Comparison of ENCODE assay signal across 11 cellular contexts in the genomic region with DNA sequence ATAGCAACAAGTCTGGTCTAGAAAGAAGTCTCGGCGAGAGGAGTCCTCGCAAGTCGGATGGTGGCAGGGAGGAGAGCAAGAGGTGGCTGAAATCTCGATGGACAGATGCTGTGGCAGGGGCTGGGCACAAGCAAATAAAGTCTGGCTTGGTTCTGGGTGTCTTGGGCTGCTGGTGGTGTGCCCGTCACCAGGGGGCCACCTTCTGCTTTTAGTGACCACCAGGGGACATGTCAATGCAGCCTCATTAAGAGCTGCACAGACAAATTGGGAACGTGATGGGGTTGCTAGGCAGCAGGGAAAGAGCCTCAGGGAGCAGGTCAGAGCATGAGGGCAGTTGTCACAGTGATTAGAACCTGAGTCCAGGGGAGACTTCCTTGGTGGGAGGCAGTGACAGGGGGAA. TPM values are rescaled to one million over a fixed set of nuclear protein-coding genes. Genes with fewer than 3 reads are reported as not detected.
DNase-seq lines count a peak whose midpoint lies in the region; ATAC-seq, FAIRE-seq and TF ChIP-seq lines count a peak whose summit lies in the region.
"Had no signal": no experiment of that assay in that cellular context is flagged by ENCODE, and none has a peak within 500 bp of the region (broad histone marks: within the 10 kb centered on the region; RNA-seq: fewer than 3 reads in every experiment).

No MANE protein-coding gene starts in this region.

- H3K79me1 ChIP-seq in H1 (ENCODE audit: low read depth, low read length), result no peaks in the 10 kb centered on the region

- H2AFZ ChIP-seq in H1 (ENCODE audit: low read length), result no peak overlapping the region

- no peak overlapping the region for H3K4me2 ChIP-seq in H1 (ENCODE audit: insufficient read depth in 1 of 2, low read depth in 2 of 2, low read length in 2 of 2)

- no peak for TF ChIP-seq EP300 in H1 (IDR thresholded peaks at IDR 0.05; ENCODE audit: borderline replicate concordance in 1 of 2, low read depth in 2 of 2, low read length in 2 of 2)
- TF ChIP-seq EP300 in transverse colon (IDR thresholded peaks at IDR 0.05; ENCODE audit: low read depth), result no peak

- H4K20me1 ChIP-seq in H1 (replicated peaks in 1 of 2; ENCODE audit: control insufficient read depth in 1 of 2, insufficient read depth in 2 of 2, low read length in 2 of 2), result no peaks in the 10 kb centered on the region

- H2BK5ac ChIP-seq in H1 (ENCODE audit: low read depth, low read length), result no peak overlapping the region

- ATAC-seq in HG02870 (IDR thresholded peaks at IDR 0.05; ENCODE audit: unreplicated experiment), result no peak

- H3K79me2 ChIP-seq in H1 (ENCODE audit: control insufficient read depth in 1 of 2, insufficient read depth in 2 of 2, low read length in 2 of 2), result no peaks in the 10 kb centered on the region

- in situ Hi-C loops in transverse colon (cut with MboI; ENCODE audit: low pct_ligation_motif_present in 1 of 4, low pct_unique_long_range_greater_than_20kb in 1 of 4, low sequenced_read_pairs in 3 of 4), result loop anchor here in 1 of 4 donors (5.0 kb wide), 1 partner anchor 197 kb away; no protein-coding TSS in a partner anchor

- no peak overlapping the region for H2BK12ac ChIP-seq in H1 (ENCODE audit: low read depth, low read length)

- FAIRE-seq in H1 (lab: Jason Lieb, UNC), result no peak

- H3K4ac ChIP-seq in H1 (replicated peaks; ENCODE audit: insufficient read length, low read depth, low read length), result no peak overlapping the region

- peaks cover 0 to 9% (median 4%) of the 10 kb centered on the region in 4 experiments; a peak in 5 of 7 replicates for H3K4me1 ChIP-seq in H1 (replicated peaks in 1 of 4; ENCODE audit: control insufficient read depth in 3 of 4, insufficient read depth in 4 of 4, low read length in 3 of 4)
- H3K4me1 ChIP-seq in transverse colon, result peaks cover 0 to 4% (median 0%) of the 10 kb centered on the region in 4 donors

- no peak overlapping the region for H3K56ac ChIP-seq in H1 (replicated peaks; ENCODE audit: insufficient read length, low read depth, low read length)

- H2BK120ac ChIP-seq in H1 (replicated peaks; ENCODE audit: low read depth, low read length), result no peak overlapping the region

- CTCF ChIA-PET in H1 (lab: Charles Lee; ENCODE audit: partially characterized antibody), result interaction anchor here (0.7 to 27.4 kb wide), 15 partner anchors 10 to 272 kb away, joined by 3 to 719 read pairs (median 9); a partner anchor contains a TSS

- H4K5ac ChIP-seq in H1 (ENCODE audit: insufficient read length, low read depth, low read length), result no peak overlapping the region

- intact Hi-C loops in transverse colon (cut with DNase I; ENCODE audit: low total_unique reads), result no loop called here

- H3K23me2 ChIP-seq in H1 (ENCODE audit: low read depth, low read length), result no peaks in the 10 kb centered on the region

- TF ChIP-seq POLR2A in H1 (IDR thresholded peaks at IDR 0.05; ENCODE audit: control extremely low read depth in 1 of 2, low read depth in 2 of 2, low read length in 2 of 2), result no peak
- TF ChIP-seq POLR2A in transverse colon (IDR thresholded peaks at IDR 0.05), result no peak

- H3K27me3 ChIP-seq in H1 (replicated peaks in 1 of 4; ENCODE audit: control insufficient read depth in 3 of 4, extremely low read depth in 1 of 4, insufficient read depth in 3 of 4, low read length in 3 of 4), result no peaks in the 10 kb centered on the region; a peak in 2 of 7 replicates
- H3K27me3 ChIP-seq in transverse colon, result no peaks in the 10 kb centered on the region

- 82% methylated on average over 7 of the region's 7 CpGs; no CpG with 5 or more reads in 1 of the 2 experiments for WGBS in H1 (ENCODE audit: extremely low coverage in 1 of 2, insufficient coverage in 1 of 2, insufficient read length in 1 of 2, insufficient replicate concordance in 2 of 2, low coverage in 1 of 2, low lambda C conversion rate in 2 of 2, missing lambda C conversion rate in 1 of 2), 2 experiments
- 66% methylated on average over 7 of the region's 7 CpGs; no CpG with 5 or more reads in 1 of the 2 donors for WGBS in transverse colon (ENCODE audit: low coverage in 1 of 2), 2 donors

- H3K23ac ChIP-seq in H1 (ENCODE audit: insufficient read length), result no peak overlapping the region

- no peak overlapping the region for H2AK5ac ChIP-seq in H1 (ENCODE audit: low read depth, low read length)

- H3K4me3 ChIP-seq in H1 (ENCODE audit: extremely low read depth in 1 of 4, insufficient read depth in 2 of 4, low read depth in 3 of 4, low read length in 4 of 4) (no peak overlapping the region), transverse colon (no peak overlapping the region)

- H2BK20ac ChIP-seq in H1 (ENCODE audit: low read length), result no peak overlapping the region

- no peak overlapping the region for H3K9ac ChIP-seq in H1 (replicated peaks in 1 of 4; ENCODE audit: extremely low read depth in 1 of 4, low read depth in 3 of 4, low read length in 3 of 4)

- H3K36me3 ChIP-seq in H1 (ENCODE audit: control insufficient read depth in 2 of 4, insufficient read depth in 4 of 4, low read length in 3 of 4) (no peaks in the 10 kb centered on the region), transverse colon (no peaks in the 10 kb centered on the region)

- H2BK15ac ChIP-seq in H1 (ENCODE audit: low read length), result peak overlapping the region; percentile 72; the same call in 1 of the 2 replicates

- TF ChIP-seq CTCF in H1 (IDR thresholded peaks at IDR 0.05; ENCODE audit: control extremely low read depth in 1 of 3, insufficient read depth in 1 of 3, low read depth in 1 of 3, low read length in 3 of 3) (peak; percentile 32 to 86 (median 51)), transverse colon (IDR thresholded peaks at IDR 0.05) (no peak)

- H3K27ac ChIP-seq in H1 (ENCODE audit: low read depth, low read length) (no peak overlapping the region), transverse colon (no peak overlapping the region)

- no peak overlapping the region for H3K14ac ChIP-seq in H1 (ENCODE audit: insufficient read length)

- DNase-seq in 8988T (peak; percentile 58), EL (peak; percentile 11), NCI-H524 treated with DMSO at 0.1 percent for 48 hours (lab: John Stamatoyannopoulos, UW) (peak; percentile 43), H1 (ENCODE audit: low read depth in 1 of 2, low spot score in 2 of 2) (no peak), transverse colon (no peak), SKM-1 (lab: John Stamatoyannopoulos, UW; ENCODE audit: unreplicated experiment) (no peak), HuH-7.5 (ENCODE audit: low spot score) (no peak)
- DNase-seq: activated effector memory CD4-positive, alpha-beta T cell treated with anti-CD3 and anti-CD28 coated beads, Interleukin-2, amount 50 U/mL, for 16 hours; NCI-H1694 treated with DMSO at 0.1 percent for 48 hours had no signal

- H3K18ac ChIP-seq in H1 (ENCODE audit: extremely low read depth, low read length), result no peak overlapping the region

- peaks cover 0 to 2% of the 10 kb centered on the region in 2 experiments; a peak in 1 of 4 replicates for H3K9me3 ChIP-seq in H1 (ENCODE audit: insufficient read depth in 2 of 2, low read depth in 1 of 2, low read length in 1 of 2)
- H3K9me3 ChIP-seq in transverse colon, result no peaks in the 10 kb centered on the region

- H4K91ac ChIP-seq in H1 (replicated peaks; ENCODE audit: insufficient read length, low read length), result no peak overlapping the region

- TF ChIP-seq RAD21 in H1 (IDR thresholded peaks at IDR 0.05 in 1 of 2, conservative IDR thresholded peaks at IDR 0.05 in 1 of 2; ENCODE audit: low read depth in 2 of 2, low read length in 2 of 2), result peak in 1 of 2 experiments; percentile 42; a peak in 1 of 4 replicates

- POLR2A ChIA-PET in H1 (lab: Charles Lee; ENCODE audit: partially characterized antibody), result no interaction called here

- no peak overlapping the region for H4K8ac ChIP-seq in H1 (ENCODE audit: extremely low read depth, insufficient read depth, low read length)

RNA-seq across cellular contexts. Expression of a gene that starts 43.9 kb away (rescaled TPM):
- total RNA-seq in H1 (2021; fragmentation: NEBNext Ultra II Directional; extraction: Animal tissue kit (Norgen Biotek cat#: 25700)), result not detected in 2 replicates
- not detected in 2 replicates for polyA plus RNA-seq in H1 (2011; rRNA removed)
- not detected for polyA plus RNA-seq in H1 (2011; cell fraction: cytosol; rRNA removed)
- not detected for polyA plus RNA-seq in H1 (2011; cell fraction: nucleus; rRNA removed)
- not detected in 4 replicates for polyA plus RNA-seq in H1 (2012, experiment 1 of 2)
- polyA plus RNA-seq in H1 (2012, experiment 2 of 2), result not detected
- not detected for polyA plus RNA-seq in H1 (2013, experiment 1 of 2)
- not detected for polyA plus RNA-seq in H1 (2013, experiment 2 of 2)
- polyA minus RNA-seq in H1 (2011; rRNA and poly(A)+ RNA removed), result not detected in 2 replicates
- polyA minus RNA-seq in H1 (2011; cell fraction: cytosol; rRNA and poly(A)+ RNA removed), result not detected
- not detected for polyA minus RNA-seq in H1 (2011; cell fraction: nucleus; rRNA and poly(A)+ RNA removed)
- total RNA-seq in transverse colon, result not detected
- total RNA-seq: posterior vena cava had no signal

RNA-seq across cellular contexts. Expression of a gene that starts 57.5 kb away (rescaled TPM):
- total RNA-seq in H1 (2021; fragmentation: NEBNext Ultra II Directional; extraction: Animal tissue kit (Norgen Biotek cat#: 25700)), result 23.1 and 26.8 TPM in 2 replicates
- polyA plus RNA-seq in H1 (2011; rRNA removed), result 27.2 and 31.6 TPM in 2 replicates
- polyA plus RNA-seq in H1 (2011; cell fraction: cytosol; rRNA removed), result 28.5 TPM
- 72.3 TPM for polyA plus RNA-seq in H1 (2011; cell fraction: nucleus; rRNA removed)
- polyA plus RNA-seq in H1 (2012, experiment 1 of 2), result 16.0 to 20.4 TPM (median 18.1 TPM) in 4 replicates
- polyA plus RNA-seq in H1 (2012, experiment 2 of 2), result 17.7 TPM
- polyA plus RNA-seq in H1 (2013, experiment 1 of 2), result 21.7 TPM
- 22.3 TPM for polyA plus RNA-seq in H1 (2013, experiment 2 of 2)
- polyA minus RNA-seq in H1 (2011; rRNA and poly(A)+ RNA removed), result 66.0 and 90.8 TPM in 2 replicates
- polyA minus RNA-seq in H1 (2011; cell fraction: cytosol; rRNA and poly(A)+ RNA removed), result 18.6 TPM
- polyA minus RNA-seq in H1 (2011; cell fraction: nucleus; rRNA and poly(A)+ RNA removed), result 44.9 TPM
- 10 to 100 TPM in 2 of 4 donors, 1 to 10 TPM in 2; 8.9 to 17.5 (median 10.0) TPM for total RNA-seq in transverse colon

Comparison
In these comparisons a context has a peak if more than half of its experiments do, and no peak if none do; other contexts are left out.
1. DNase-seq: peak in 8988T (single experiment), EL (single experiment) and NCI-H524 treated with DMSO at 0.1 percent for 48 hours (single experiment); none in H1 (0 of 2), transverse colon (single experiment), SKM-1 (single experiment) and HuH-7.5 (single experiment).
2. CTCF ChIP-seq: peak in H1 (3 of 3); none in transverse colon (0 of 5).